ENCODE assay signal across 8 cellular contexts in genomic region chr11:27362749-27363575, GRCh38. TPM values are rescaled to one million over a fixed set of nuclear protein-coding genes. Genes with fewer than 3 reads are reported as not detected.
DNase-seq lines count a peak whose midpoint lies in the region; ATAC-seq and TF ChIP-seq lines count a peak whose summit lies in the region.

A gene with protein sequence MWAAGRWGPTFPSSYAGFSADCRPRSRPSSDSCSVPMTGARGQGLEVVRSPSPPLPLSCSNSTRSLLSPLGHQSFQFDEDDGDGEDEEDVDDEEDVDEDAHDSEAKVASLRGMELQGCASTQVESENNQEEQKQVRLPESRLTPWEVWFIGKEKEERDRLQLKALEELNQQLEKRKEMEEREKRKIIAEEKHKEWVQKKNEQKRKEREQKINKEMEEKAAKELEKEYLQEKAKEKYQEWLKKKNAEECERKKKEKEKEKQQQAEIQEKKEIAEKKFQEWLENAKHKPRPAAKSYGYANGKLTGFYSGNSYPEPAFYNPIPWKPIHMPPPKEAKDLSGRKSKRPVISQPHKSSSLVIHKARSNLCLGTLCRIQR (minus strand): TSS chr11:27363215. CDS start chr11:27363194, 21 bp downstream.

- H3K9me3 ChIP-seq in SK-N-SH (no peaks in the 10 kb centered on the region), suprapubic skin (no peaks in the 10 kb centered on the region)

- H3K4me3 ChIP-seq in SK-N-SH (ENCODE audit: low read depth in 2 of 2, low read length in 1 of 2) (peak within 1 kb of the TSS; percentile 82 to 94), suprapubic skin (peak within 1 kb of the TSS; percentile 63)

- peak within 1 kb of the TSS; percentile 91 for H3K4me2 ChIP-seq in SK-N-SH

- H3K9ac ChIP-seq in SK-N-SH, result peak within 1 kb of the TSS; percentile 81

- TF ChIP-seq CTCF in GM10266 (IDR thresholded peaks at IDR 0.05; ENCODE audit: control insufficient read depth, insufficient read depth, low read depth, missing control alignments) (no peak), SK-N-SH (IDR thresholded peaks at IDR 0.05) (no peak), suprapubic skin (IDR thresholded peaks at IDR 0.05) (no peak)

- H3K27ac ChIP-seq in SK-N-SH (ENCODE audit: low read depth in 2 of 2, low read length in 1 of 2) (peak within 1 kb of the TSS; percentile 43 to 71; a peak in 3 of 4 replicates), suprapubic skin (peak within 1 kb of the TSS; percentile 24)

- H3K9me2 ChIP-seq in SK-N-SH, result no peaks in the 10 kb centered on the region

- POLR2A ChIA-PET in SK-N-SH (lab: Yijun Ruan, JAX), result no interaction called here

- H3K36me3 ChIP-seq in SK-N-SH (replicated peaks in 1 of 2; ENCODE audit: control insufficient read depth in 1 of 2, insufficient read depth in 2 of 2, low read length in 1 of 2) (no peaks in the 10 kb centered on the region), suprapubic skin (peaks cover 4% of the 10 kb centered on the region)

- 5% methylated on average over 23 of the region's 57 CpGs for WGBS in SK-N-SH (ENCODE audit: low lambda C conversion rate)
- WGBS in suprapubic skin, result 1% methylated on average over 18 of the region's 57 CpGs

- TF ChIP-seq POLR2A in suprapubic skin (IDR thresholded peaks at IDR 0.05), result no peak

- no peak for TF ChIP-seq EP300 in SK-N-SH (IDR thresholded peaks at IDR 0.05; ENCODE audit: borderline replicate concordance in 1 of 2, low read depth in 1 of 2, low read length in 1 of 2)
- no peak for TF ChIP-seq EP300 in suprapubic skin (IDR thresholded peaks at IDR 0.05)

- H3K4me1 ChIP-seq in SK-N-SH (ENCODE audit: control insufficient read depth in 1 of 2, insufficient read depth in 2 of 2, low read depth in 1 of 2, low read length in 1 of 2), result peaks cover 10 to 15% of the 10 kb centered on the region in 2 experiments; a peak in 3 of 4 replicates
- H3K4me1 ChIP-seq in suprapubic skin, result peaks cover 17% of the 10 kb centered on the region

- TF ChIP-seq RAD21 in SK-N-SH (IDR thresholded peaks at IDR 0.05; ENCODE audit: low read length), result 0 out of 2 replicates have a peak, but pooled peaks have one; percentile 6

- H4K20me1 ChIP-seq in SK-N-SH (ENCODE audit: insufficient read depth), result no peaks in the 10 kb centered on the region

- H3K79me2 ChIP-seq in SK-N-SH (ENCODE audit: insufficient read depth), result peaks cover 12% of the 10 kb centered on the region

- DNase-seq in GM10266 (ENCODE audit: extremely low spot score) (peak; percentile 94), NCI-H1048 (lab: John Stamatoyannopoulos, UW) (peak; percentile 86), SK-N-SH (peak; percentile 96), globus pallidus (ENCODE audit: low spot score) (peak; percentile 85), occipital lobe (lab: John Stamatoyannopoulos, UW) (peak; percentile 79), suprapubic skin (ENCODE audit: low spot score in 2 of 2) (peak; percentile 92)
- DNase-seq in activated naive CD4-positive, alpha-beta T cell treated with anti-CD3 and anti-CD28 coated beads, Interleukin-2, amount 50 U/mL, for 16 hours, result peak; percentile 87

- ATAC-seq in HG02610 (IDR thresholded peaks at IDR 0.05; ENCODE audit: unreplicated experiment), result peak; percentile 100

- CTCF ChIA-PET in SK-N-SH (lab: Yijun Ruan, JAX), result interaction anchor here (0.8 to 1.1 kb wide), 3 partner anchors 14 to 601 kb away, joined by 3 read pairs; no protein-coding TSS in a partner anchor

- H2AFZ ChIP-seq in SK-N-SH (ENCODE audit: low read depth), result peak within 1 kb of the TSS; percentile 96

- H3K27me3 ChIP-seq in SK-N-SH (ENCODE audit: insufficient read depth), result no peaks in the 10 kb centered on the region
- H3K27me3 ChIP-seq in suprapubic skin, result no peaks in the 10 kb centered on the region

- no peaks in the 10 kb centered on the region for H3F3A ChIP-seq in SK-N-SH (replicated peaks; ENCODE audit: insufficient read depth)

TF ChIP-seq in SK-N-SH, 30 proteins besides CTCF, POLR2A, EP300 and RAD21:
- TF ChIP-seq ELF1 (IDR thresholded peaks at IDR 0.05), result 0 out of 2 replicates have a peak, but pooled peaks have one; percentile 23
- peak; percentile 46 for TF ChIP-seq CHD2 (IDR thresholded peaks at IDR 0.05; ENCODE audit: low read length, partially characterized antibody)
- TF ChIP-seq SIN3A (IDR thresholded peaks at IDR 0.05; ENCODE audit: borderline replicate concordance, low read depth, low read length), result peak; percentile 91
- peak; percentile 43; the same call in 1 of the 2 replicates for TF ChIP-seq NRF1 (IDR thresholded peaks at IDR 0.05; ENCODE audit: low read depth, low read length)
- no peak for TF ChIP-seq RXRA (IDR thresholded peaks at IDR 0.05; ENCODE audit: borderline replicate concordance, low read depth)
- peak; percentile 65 for TF ChIP-seq MAX (IDR thresholded peaks at IDR 0.05; ENCODE audit: low read depth)
- peak; percentile 95 for TF ChIP-seq RFX5 (IDR thresholded peaks at IDR 0.05; ENCODE audit: low read length)
- no peak for TF ChIP-seq YY1 (IDR thresholded peaks at IDR 0.05; ENCODE audit: low read depth)
- TF ChIP-seq RCOR1 (IDR thresholded peaks at IDR 0.05; ENCODE audit: low read length), result peak; percentile 29; the same call in 1 of the 2 replicates
- TF ChIP-seq MXI1 (IDR thresholded peaks at IDR 0.05; ENCODE audit: low read depth, low read length), result peak; percentile 87
- TF ChIP-seq TAF1 (IDR thresholded peaks at IDR 0.05; ENCODE audit: borderline replicate concordance, low read depth, low read length), result peak; percentile 63; the same call in 1 of the 2 replicates
- no peak for TF ChIP-seq JUND (IDR thresholded peaks at IDR 0.05)
- no peak for TF ChIP-seq PBX3 (IDR thresholded peaks at IDR 0.05)
- peak; percentile 66; the same call in 1 of the 2 replicates for TF ChIP-seq POLR2AphosphoS5 (IDR thresholded peaks at IDR 0.05; ENCODE audit: low read depth, low read length)

RNA-seq across cellular contexts. Expression of the gene that starts here (rescaled TPM):
- 5.7 and 6.7 TPM in 2 replicates for polyA plus RNA-seq in SK-N-SH (2012; rRNA removed)
- polyA plus RNA-seq in SK-N-SH (2012; cell fraction: cytosol; rRNA removed), result 7.5 and 9.5 TPM in 2 replicates
- polyA plus RNA-seq in SK-N-SH (2012; cell fraction: nucleus; rRNA removed), result 3.0 and 4.8 TPM in 2 replicates
- 5.9 TPM for total RNA-seq in occipital lobe
- 1 to 10 TPM; 3.2 to 8.0 (median 4.0) TPM for total RNA-seq in suprapubic skin

Comparison
In these comparisons a context has a peak if more than half of its experiments do, and no peak if none do; other contexts are left out.
1. Peak in every context shown above with its lines: DNase-seq, ATAC-seq, H3K4me3 ChIP-seq and H3K27ac ChIP-seq.